ENCODE assay signal across 1 cellular context in genomic region chr11:65425971-65426838, GRCh38.
A peak's percentile ranks its signal among the peaks of the same experiment; 100 is the strongest.
TF ChIP-seq lines count a peak whose summit lies in the region.

No MANE protein-coding gene starts in this region.

TF ChIP-seq in K562, 482 proteins besides CTCF, POLR2A, EP300 and RAD21 (continued from another document and continues in another):
- TF ChIP-seq, protein P1, sequence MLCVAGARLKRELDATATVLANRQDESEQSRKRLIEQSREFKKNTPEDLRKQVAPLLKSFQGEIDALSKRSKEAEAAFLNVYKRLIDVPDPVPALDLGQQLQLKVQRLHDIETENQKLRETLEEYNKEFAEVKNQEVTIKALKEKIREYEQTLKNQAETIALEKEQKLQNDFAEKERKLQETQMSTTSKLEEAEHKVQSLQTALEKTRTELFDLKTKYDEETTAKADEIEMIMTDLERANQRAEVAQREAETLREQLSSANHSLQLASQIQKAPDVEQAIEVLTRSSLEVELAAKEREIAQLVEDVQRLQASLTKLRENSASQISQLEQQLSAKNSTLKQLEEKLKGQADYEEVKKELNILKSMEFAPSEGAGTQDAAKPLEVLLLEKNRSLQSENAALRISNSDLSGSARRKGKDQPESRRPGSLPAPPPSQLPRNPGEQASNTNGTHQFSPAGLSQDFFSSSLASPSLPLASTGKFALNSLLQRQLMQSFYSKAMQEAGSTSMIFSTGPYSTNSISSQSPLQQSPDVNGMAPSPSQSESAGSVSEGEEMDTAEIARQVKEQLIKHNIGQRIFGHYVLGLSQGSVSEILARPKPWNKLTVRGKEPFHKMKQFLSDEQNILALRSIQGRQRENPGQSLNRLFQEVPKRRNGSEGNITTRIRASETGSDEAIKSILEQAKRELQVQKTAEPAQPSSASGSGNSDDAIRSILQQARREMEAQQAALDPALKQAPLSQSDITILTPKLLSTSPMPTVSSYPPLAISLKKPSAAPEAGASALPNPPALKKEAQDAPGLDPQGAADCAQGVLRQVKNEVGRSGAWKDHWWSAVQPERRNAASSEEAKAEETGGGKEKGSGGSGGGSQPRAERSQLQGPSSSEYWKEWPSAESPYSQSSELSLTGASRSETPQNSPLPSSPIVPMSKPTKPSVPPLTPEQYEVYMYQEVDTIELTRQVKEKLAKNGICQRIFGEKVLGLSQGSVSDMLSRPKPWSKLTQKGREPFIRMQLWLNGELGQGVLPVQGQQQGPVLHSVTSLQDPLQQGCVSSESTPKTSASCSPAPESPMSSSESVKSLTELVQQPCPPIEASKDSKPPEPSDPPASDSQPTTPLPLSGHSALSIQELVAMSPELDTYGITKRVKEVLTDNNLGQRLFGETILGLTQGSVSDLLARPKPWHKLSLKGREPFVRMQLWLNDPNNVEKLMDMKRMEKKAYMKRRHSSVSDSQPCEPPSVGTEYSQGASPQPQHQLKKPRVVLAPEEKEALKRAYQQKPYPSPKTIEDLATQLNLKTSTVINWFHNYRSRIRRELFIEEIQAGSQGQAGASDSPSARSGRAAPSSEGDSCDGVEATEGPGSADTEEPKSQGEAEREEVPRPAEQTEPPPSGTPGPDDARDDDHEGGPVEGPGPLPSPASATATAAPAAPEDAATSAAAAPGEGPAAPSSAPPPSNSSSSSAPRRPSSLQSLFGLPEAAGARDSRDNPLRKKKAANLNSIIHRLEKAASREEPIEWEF (CRISPR knock-in tag; IDR thresholded peaks at IDR 0.05): no peak
- TF ChIP-seq ZNF140 (CRISPR knock-in tag; IDR thresholded peaks at IDR 0.05): 0 out of 2 replicates have a peak, but pooled peaks have one; percentile 27
- TF ChIP-seq ESRRB (CRISPR knock-in tag; IDR thresholded peaks at IDR 0.05; ENCODE audit: borderline replicate concordance): 0 out of 2 replicates have a peak, but pooled peaks have one; percentile 69
- TF ChIP-seq NCOA4 (IDR thresholded peaks at IDR 0.05; ENCODE audit: partially characterized antibody): no peak
- peak; percentile 60; the same call in 1 of the 2 replicates for TF ChIP-seq ZBED1 (IDR thresholded peaks at IDR 0.05)
- peak; percentile 10; the same call in 1 of the 2 replicates for TF ChIP-seq SNIP1 (IDR thresholded peaks at IDR 0.05; ENCODE audit: low read depth)
- TF ChIP-seq, protein P2, sequence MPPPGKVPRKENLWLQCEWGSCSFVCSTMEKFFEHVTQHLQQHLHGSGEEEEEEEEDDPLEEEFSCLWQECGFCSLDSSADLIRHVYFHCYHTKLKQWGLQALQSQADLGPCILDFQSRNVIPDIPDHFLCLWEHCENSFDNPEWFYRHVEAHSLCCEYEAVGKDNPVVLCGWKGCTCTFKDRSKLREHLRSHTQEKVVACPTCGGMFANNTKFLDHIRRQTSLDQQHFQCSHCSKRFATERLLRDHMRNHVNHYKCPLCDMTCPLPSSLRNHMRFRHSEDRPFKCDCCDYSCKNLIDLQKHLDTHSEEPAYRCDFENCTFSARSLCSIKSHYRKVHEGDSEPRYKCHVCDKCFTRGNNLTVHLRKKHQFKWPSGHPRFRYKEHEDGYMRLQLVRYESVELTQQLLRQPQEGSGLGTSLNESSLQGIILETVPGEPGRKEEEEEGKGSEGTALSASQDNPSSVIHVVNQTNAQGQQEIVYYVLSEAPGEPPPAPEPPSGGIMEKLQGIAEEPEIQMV (tag; conservative IDR thresholded peaks at IDR 0.05; ENCODE audit: low read depth): 0 out of 2 replicates have a peak, but pooled peaks have one; percentile 11
- peak in 1 of 2 experiments; percentile 10; a peak in 2 of 4 replicates for TF ChIP-seq TBL1XR1 (IDR thresholded peaks at IDR 0.05; ENCODE audit: low read length in 2 of 2)
- TF ChIP-seq TRIM28 (IDR thresholded peaks at IDR 0.05): no peak
- TF ChIP-seq, protein P3, sequence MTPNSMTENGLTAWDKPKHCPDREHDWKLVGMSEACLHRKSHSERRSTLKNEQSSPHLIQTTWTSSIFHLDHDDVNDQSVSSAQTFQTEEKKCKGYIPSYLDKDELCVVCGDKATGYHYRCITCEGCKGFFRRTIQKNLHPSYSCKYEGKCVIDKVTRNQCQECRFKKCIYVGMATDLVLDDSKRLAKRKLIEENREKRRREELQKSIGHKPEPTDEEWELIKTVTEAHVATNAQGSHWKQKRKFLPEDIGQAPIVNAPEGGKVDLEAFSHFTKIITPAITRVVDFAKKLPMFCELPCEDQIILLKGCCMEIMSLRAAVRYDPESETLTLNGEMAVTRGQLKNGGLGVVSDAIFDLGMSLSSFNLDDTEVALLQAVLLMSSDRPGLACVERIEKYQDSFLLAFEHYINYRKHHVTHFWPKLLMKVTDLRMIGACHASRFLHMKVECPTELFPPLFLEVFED (CRISPR knock-in tag; conservative IDR thresholded peaks at IDR 0.05): no peak
- no peak for TF ChIP-seq E2F4 (CRISPR knock-in tag; IDR thresholded peaks at IDR 0.05; ENCODE audit: low read depth)
- TF ChIP-seq ELF4 (CRISPR knock-in tag; IDR thresholded peaks at IDR 0.05): peak; percentile 5
- peak; percentile 87 for TF ChIP-seq CEBPG (CRISPR knock-in tag; IDR thresholded peaks at IDR 0.05)
- peak in 1 of 2 experiments; percentile 89; a peak in 2 of 4 replicates for TF ChIP-seq CEBPG (tag; conservative IDR thresholded peaks at IDR 0.05 in 1 of 2, IDR thresholded peaks at IDR 0.05 in 1 of 2)
- 0 out of 2 replicates have a peak, but pooled peaks have one; percentile 23 for TF ChIP-seq CAMTA2 (CRISPR knock-in tag; conservative IDR thresholded peaks at IDR 0.05)
- TF ChIP-seq NR1H2 (CRISPR knock-in tag; IDR thresholded peaks at IDR 0.05): peak; percentile 93
- no peak for TF ChIP-seq SRSF9 (IDR thresholded peaks at IDR 0.05; ENCODE audit: borderline replicate concordance, low read depth, low read length)
- no peak for TF ChIP-seq CBX8 (IDR thresholded peaks at IDR 0.05; ENCODE audit: borderline replicate concordance, extremely low read depth, low read depth, low read length, poor library complexity, severe bottlenecking)
- TF ChIP-seq, protein P4, sequence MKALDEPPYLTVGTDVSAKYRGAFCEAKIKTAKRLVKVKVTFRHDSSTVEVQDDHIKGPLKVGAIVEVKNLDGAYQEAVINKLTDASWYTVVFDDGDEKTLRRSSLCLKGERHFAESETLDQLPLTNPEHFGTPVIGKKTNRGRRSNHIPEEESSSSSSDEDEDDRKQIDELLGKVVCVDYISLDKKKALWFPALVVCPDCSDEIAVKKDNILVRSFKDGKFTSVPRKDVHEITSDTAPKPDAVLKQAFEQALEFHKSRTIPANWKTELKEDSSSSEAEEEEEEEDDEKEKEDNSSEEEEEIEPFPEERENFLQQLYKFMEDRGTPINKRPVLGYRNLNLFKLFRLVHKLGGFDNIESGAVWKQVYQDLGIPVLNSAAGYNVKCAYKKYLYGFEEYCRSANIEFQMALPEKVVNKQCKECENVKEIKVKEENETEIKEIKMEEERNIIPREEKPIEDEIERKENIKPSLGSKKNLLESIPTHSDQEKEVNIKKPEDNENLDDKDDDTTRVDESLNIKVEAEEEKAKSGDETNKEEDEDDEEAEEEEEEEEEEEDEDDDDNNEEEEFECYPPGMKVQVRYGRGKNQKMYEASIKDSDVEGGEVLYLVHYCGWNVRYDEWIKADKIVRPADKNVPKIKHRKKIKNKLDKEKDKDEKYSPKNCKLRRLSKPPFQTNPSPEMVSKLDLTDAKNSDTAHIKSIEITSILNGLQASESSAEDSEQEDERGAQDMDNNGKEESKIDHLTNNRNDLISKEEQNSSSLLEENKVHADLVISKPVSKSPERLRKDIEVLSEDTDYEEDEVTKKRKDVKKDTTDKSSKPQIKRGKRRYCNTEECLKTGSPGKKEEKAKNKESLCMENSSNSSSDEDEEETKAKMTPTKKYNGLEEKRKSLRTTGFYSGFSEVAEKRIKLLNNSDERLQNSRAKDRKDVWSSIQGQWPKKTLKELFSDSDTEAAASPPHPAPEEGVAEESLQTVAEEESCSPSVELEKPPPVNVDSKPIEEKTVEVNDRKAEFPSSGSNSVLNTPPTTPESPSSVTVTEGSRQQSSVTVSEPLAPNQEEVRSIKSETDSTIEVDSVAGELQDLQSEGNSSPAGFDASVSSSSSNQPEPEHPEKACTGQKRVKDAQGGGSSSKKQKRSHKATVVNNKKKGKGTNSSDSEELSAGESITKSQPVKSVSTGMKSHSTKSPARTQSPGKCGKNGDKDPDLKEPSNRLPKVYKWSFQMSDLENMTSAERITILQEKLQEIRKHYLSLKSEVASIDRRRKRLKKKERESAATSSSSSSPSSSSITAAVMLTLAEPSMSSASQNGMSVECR (CRISPR knock-in tag; IDR thresholded peaks at IDR 0.05): no peak; the same call in 1 of the 2 replicates
- peak; percentile 94 for TF ChIP-seq CEBPB (tag; IDR thresholded peaks at IDR 0.05)
- TF ChIP-seq, protein P5, sequence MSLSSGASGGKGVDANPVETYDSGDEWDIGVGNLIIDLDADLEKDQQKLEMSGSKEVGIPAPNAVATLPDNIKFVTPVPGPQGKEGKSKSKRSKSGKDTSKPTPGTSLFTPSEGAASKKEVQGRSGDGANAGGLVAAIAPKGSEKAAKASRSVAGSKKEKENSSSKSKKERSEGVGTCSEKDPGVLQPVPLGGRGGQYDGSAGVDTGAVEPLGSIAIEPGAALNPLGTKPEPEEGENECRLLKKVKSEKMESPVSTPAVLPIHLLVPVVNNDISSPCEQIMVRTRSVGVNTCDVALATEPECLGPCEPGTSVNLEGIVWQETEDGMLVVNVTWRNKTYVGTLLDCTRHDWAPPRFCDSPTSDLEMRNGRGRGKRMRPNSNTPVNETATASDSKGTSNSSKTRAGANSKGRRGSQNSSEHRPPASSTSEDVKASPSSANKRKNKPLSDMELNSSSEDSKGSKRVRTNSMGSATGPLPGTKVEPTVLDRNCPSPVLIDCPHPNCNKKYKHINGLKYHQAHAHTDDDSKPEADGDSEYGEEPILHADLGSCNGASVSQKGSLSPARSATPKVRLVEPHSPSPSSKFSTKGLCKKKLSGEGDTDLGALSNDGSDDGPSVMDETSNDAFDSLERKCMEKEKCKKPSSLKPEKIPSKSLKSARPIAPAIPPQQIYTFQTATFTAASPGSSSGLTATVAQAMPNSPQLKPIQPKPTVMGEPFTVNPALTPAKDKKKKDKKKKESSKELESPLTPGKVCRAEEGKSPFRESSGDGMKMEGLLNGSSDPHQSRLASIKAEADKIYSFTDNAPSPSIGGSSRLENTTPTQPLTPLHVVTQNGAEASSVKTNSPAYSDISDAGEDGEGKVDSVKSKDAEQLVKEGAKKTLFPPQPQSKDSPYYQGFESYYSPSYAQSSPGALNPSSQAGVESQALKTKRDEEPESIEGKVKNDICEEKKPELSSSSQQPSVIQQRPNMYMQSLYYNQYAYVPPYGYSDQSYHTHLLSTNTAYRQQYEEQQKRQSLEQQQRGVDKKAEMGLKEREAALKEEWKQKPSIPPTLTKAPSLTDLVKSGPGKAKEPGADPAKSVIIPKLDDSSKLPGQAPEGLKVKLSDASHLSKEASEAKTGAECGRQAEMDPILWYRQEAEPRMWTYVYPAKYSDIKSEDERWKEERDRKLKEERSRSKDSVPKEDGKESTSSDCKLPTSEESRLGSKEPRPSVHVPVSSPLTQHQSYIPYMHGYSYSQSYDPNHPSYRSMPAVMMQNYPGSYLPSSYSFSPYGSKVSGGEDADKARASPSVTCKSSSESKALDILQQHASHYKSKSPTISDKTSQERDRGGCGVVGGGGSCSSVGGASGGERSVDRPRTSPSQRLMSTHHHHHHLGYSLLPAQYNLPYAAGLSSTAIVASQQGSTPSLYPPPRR (CRISPR knock-in tag; IDR thresholded peaks at IDR 0.05; ENCODE audit: borderline replicate concordance): peak; percentile 21; the same call in 1 of the 2 replicates
- TF ChIP-seq ZNF311 (CRISPR knock-in tag; IDR thresholded peaks at IDR 0.05): no peak
- TF ChIP-seq ATF1 (CRISPR knock-in tag; IDR thresholded peaks at IDR 0.05): no peak
- TF ChIP-seq ATF1 (tag; IDR thresholded peaks at IDR 0.05): peak; percentile 78
- no peak for TF ChIP-seq U2AF2 (optimal IDR thresholded peaks at IDR 0.05; ENCODE audit: low read depth, low read length)
- TF ChIP-seq POLR2AphosphoS5 (IDR thresholded peaks at IDR 0.05; ENCODE audit: control insufficient read depth, insufficient read depth, low read depth, low read length): peak; percentile 78
- TF ChIP-seq RBM15 (IDR thresholded peaks at IDR 0.05; ENCODE audit: insufficient read depth, low read length): no peak
- no peak for TF ChIP-seq NCOR1 (IDR thresholded peaks at IDR 0.05)
- peak; percentile 62; the same call in 1 of the 2 replicates for TF ChIP-seq ELF2 (CRISPR knock-in tag; IDR thresholded peaks at IDR 0.05)
- TF ChIP-seq FOXK2 (conservative IDR thresholded peaks at IDR 0.05 in 1 of 2, IDR thresholded peaks at IDR 0.05 in 1 of 2; ENCODE audit: low read depth in 2 of 2): peak in 1 of 2 experiments; percentile 51; a peak in 2 of 4 replicates
- peak; percentile 14; the same call in 1 of the 2 replicates for TF ChIP-seq ERF (CRISPR knock-in tag; IDR thresholded peaks at IDR 0.05)
- no peak for TF ChIP-seq ZFP91 (CRISPR knock-in tag; IDR thresholded peaks at IDR 0.05)
- TF ChIP-seq ZFP30 (CRISPR knock-in tag; IDR thresholded peaks at IDR 0.05; ENCODE audit: borderline replicate concordance): no peak
